1 cellular context compared by ENCODE assay signal in the genomic region with DNA sequence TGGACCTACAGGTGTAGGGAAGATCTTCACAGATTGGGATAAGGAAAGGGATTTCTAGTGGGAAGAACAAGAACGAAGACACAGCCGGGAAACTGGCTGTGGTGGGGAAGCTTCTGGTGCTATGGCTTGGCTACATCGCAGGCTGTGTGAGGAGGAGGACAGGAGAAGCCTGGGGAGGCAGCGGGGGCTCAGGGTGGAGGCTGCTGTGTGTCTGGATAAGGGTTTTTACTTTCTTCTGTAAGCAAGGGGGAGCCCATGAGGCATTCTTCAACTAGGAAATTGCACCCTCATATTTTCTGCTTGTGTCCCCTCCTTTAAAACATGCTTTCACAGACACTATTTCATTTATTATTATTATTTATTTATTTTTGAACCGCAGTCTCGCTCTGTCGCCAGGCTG.
TF ChIP-seq lines count a peak whose summit lies in the region.

No MANE protein-coding gene starts in this region.

TF ChIP-seq in K562, 482 proteins besides CTCF, POLR2A, EP300 and RAD21 (continued from another document):
- no peak for TF ChIP-seq JUND (IDR thresholded peaks at IDR 0.05; ENCODE audit: borderline replicate concordance, low read depth, low read length)
- TF ChIP-seq JUND (tag; IDR thresholded peaks at IDR 0.05; ENCODE audit: borderline replicate concordance, low read depth, low read length): no peak; the same call in 2 of the 3 replicates
- TF ChIP-seq ARNT (IDR thresholded peaks at IDR 0.05): no peak
- TF ChIP-seq ZNF384 (IDR thresholded peaks at IDR 0.05; ENCODE audit: low read depth, low read length): 0 out of 2 replicates have a peak, but pooled peaks have one; percentile 22
- TF ChIP-seq, protein P1, sequence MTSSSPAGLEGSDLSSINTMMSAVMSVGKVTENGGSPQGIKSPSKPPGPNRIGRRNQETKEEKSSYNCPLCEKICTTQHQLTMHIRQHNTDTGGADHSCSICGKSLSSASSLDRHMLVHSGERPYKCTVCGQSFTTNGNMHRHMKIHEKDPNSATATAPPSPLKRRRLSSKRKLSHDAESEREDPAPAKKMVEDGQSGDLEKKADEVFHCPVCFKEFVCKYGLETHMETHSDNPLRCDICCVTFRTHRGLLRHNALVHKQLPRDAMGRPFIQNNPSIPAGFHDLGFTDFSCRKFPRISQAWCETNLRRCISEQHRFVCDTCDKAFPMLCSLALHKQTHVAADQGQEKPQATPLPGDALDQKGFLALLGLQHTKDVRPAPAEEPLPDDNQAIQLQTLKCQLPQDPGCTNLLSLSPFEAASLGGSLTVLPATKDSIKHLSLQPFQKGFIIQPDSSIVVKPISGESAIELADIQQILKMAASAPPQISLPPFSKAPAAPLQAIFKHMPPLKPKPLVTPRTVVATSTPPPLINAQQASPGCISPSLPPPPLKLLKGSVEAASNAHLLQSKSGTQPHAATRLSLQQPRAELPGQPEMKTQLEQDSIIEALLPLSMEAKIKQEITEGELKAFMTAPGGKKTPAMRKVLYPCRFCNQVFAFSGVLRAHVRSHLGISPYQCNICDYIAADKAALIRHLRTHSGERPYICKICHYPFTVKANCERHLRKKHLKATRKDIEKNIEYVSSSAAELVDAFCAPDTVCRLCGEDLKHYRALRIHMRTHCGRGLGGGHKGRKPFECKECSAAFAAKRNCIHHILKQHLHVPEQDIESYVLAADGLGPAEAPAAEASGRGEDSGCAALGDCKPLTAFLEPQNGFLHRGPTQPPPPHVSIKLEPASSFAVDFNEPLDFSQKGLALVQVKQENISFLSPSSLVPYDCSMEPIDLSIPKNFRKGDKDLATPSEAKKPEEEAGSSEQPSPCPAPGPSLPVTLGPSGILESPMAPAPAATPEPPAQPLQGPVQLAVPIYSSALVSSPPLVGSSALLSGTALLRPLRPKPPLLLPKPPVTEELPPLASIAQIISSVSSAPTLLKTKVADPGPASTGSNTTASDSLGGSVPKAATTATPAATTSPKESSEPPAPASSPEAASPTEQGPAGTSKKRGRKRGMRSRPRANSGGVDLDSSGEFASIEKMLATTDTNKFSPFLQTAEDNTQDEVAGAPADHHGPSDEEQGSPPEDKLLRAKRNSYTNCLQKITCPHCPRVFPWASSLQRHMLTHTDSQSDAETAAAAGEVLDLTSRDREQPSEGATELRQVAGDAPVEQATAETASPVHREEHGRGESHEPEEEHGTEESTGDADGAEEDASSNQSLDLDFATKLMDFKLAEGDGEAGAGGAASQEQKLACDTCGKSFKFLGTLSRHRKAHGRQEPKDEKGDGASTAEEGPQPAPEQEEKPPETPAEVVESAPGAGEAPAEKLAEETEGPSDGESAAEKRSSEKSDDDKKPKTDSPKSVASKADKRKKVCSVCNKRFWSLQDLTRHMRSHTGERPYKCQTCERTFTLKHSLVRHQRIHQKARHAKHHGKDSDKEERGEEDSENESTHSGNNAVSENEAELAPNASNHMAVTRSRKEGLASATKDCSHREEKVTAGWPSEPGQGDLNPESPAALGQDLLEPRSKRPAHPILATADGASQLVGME (CRISPR knock-in tag; IDR thresholded peaks at IDR 0.05): no peak
- no peak for TF ChIP-seq NR3C1 (CRISPR knock-in tag; IDR thresholded peaks at IDR 0.05)
